8 cellular contexts compared by ENCODE assay signal in genomic region chr3:16550676-16551341, GRCh38. TPM values are rescaled to one million over a fixed set of nuclear protein-coding genes. Genes with fewer than 3 reads are reported as not detected.
DNase-seq lines count a peak whose midpoint lies in the region; ATAC-seq and TF ChIP-seq lines count a peak whose summit lies in the region.

No MANE protein-coding gene starts in this region.

- ATAC-seq in GM18868 (IDR thresholded peaks at IDR 0.05; ENCODE audit: unreplicated experiment) = peak; percentile 95
- ATAC-seq in HG03354 (IDR thresholded peaks at IDR 0.05; ENCODE audit: poor library complexity, severe bottlenecking, unreplicated experiment) = peak; percentile 97

- TF ChIP-seq CTCF in coronary artery (IDR thresholded peaks at IDR 0.05) = peak; percentile 73
- peak in 1 of 3 donors; percentile 61 for TF ChIP-seq CTCF in lower leg skin (IDR thresholded peaks at IDR 0.05)

- H3K4me3 ChIP-seq in coronary artery = peak overlapping the region; percentile 2
- no peak overlapping the region for H3K4me3 ChIP-seq in lower leg skin (ENCODE audit: low read depth, poor library complexity, severe bottlenecking)

- WGBS in lower leg skin, 2 donors = 11 to 15% methylated on average over 7 of the region's 7 CpGs

- peak; percentile 86 for DNase-seq in AG20443 (ENCODE audit: low spot score)
- DNase-seq in NCI-H524 (lab: John Stamatoyannopoulos, UW) = peak; percentile 57 to 80
- peak; percentile 72 to 86 for DNase-seq in activated CD4-positive, alpha-beta T cell treated with anti-CD3 and anti-CD28 coated beads for 4 hours
- no peak for DNase-seq in coronary artery (ENCODE audit: low spot score)
- DNase-seq in lower leg skin (ENCODE audit: low spot score in 2 of 2) = peak; percentile 83 to 91
- peak; percentile 66 for DNase-seq in stimulated activated CD8-positive, alpha-beta memory T cell treated with anti-CD3 and anti-CD28 coated beads, Interleukin-12 subunit alpha, Interleukin-12 subunit beta, amount 100 ng/mL, for 1 hour (ENCODE audit: low read depth)

- H3K27ac ChIP-seq in coronary artery = no peak overlapping the region

- intact Hi-C loops in lower leg skin (cut with DNase I; ENCODE audit: low total_unique reads) = loop anchor here (5.0 kb wide), 1 partner anchor 264 kb away; no protein-coding TSS in a partner anchor

- no peak for TF ChIP-seq POLR2A in lower leg skin (IDR thresholded peaks at IDR 0.05)

RNA-seq across cellular contexts. Expression of gene RFTN1, which starts 37.3 kb away (rescaled TPM):
- 10 to 100 TPM; 11.2 to 39.5 (median 25.6) TPM for total RNA-seq in lower leg skin

RNA-seq across cellular contexts. Expression of gene DAZL, which starts 54.4 kb away (rescaled TPM):
- total RNA-seq in lower leg skin = under 1 TPM in 1 of 4 donors, not detected in 3; 0.07 TPM
